In genomic region chr3:194135806-194136518, GRCh38 we compare ENCODE assay signal across 1 cellular context.
TF ChIP-seq lines count a peak whose summit lies in the region.

HES1 (plus strand) TSS chr3:194136148; CDS start chr3:194136381, 233 bp downstream.

TF ChIP-seq in HEK293, 187 proteins besides CTCF, POLR2A, EP300 and RAD21 (continued from another document):
- no peak for TF ChIP-seq ATF2 (tag by site-specific recombination; IDR thresholded peaks at IDR 0.05; ENCODE audit: low read depth)
- peak; percentile 80; the same call in 1 of the 2 replicates for TF ChIP-seq TSHZ1 (tag by site-specific recombination; IDR thresholded peaks at IDR 0.05; ENCODE audit: borderline replicate concordance)
- TF ChIP-seq ZNF280D (tag by site-specific recombination; IDR thresholded peaks at IDR 0.05): no peak
- no peak for TF ChIP-seq ZNF10 (tag by site-specific recombination; IDR thresholded peaks at IDR 0.05)
- no peak for TF ChIP-seq ZNF473 (tag by site-specific recombination; IDR thresholded peaks at IDR 0.05)
- TF ChIP-seq ZNF747 (tag by site-specific recombination; IDR thresholded peaks at IDR 0.05): no peak
- peak; percentile 74; the same call in 1 of the 2 replicates for TF ChIP-seq ZNF2 (tag by site-specific recombination; IDR thresholded peaks at IDR 0.05)
- 0 out of 2 replicates have a peak, but pooled peaks have one; percentile 10 for TF ChIP-seq ZNF558 (tag by site-specific recombination; IDR thresholded peaks at IDR 0.05)
- no peak for TF ChIP-seq ZNF404 (tag by site-specific recombination; IDR thresholded peaks at IDR 0.05)
- TF ChIP-seq FEZF1 (tag by site-specific recombination; IDR thresholded peaks at IDR 0.05): peak; percentile 67; the same call in 1 of the 2 replicates
- no peak for TF ChIP-seq ZNF548 (tag by site-specific recombination; IDR thresholded peaks at IDR 0.05)
- TF ChIP-seq ZNF571 (tag by site-specific recombination; IDR thresholded peaks at IDR 0.05): no peak
- no peak for TF ChIP-seq KLF8 (tag by site-specific recombination; IDR thresholded peaks at IDR 0.05)
- TF ChIP-seq ZNF214 (tag by site-specific recombination; IDR thresholded peaks at IDR 0.05; ENCODE audit: borderline replicate concordance): no peak
- TF ChIP-seq HOXD13 (CRISPR knock-in tag; IDR thresholded peaks at IDR 0.05; ENCODE audit: borderline replicate concordance): 0 out of 2 replicates have a peak, but pooled peaks have one; percentile 13
- no peak for TF ChIP-seq PRDM2 (tag by site-specific recombination; IDR thresholded peaks at IDR 0.05; ENCODE audit: borderline replicate concordance)
- TF ChIP-seq PBX3 (CRISPR knock-in tag; IDR thresholded peaks at IDR 0.05): no peak
- TF ChIP-seq ZNF76 (tag by site-specific recombination; IDR thresholded peaks at IDR 0.05; ENCODE audit: borderline replicate concordance, low read depth): 0 out of 2 replicates have a peak, but pooled peaks have one; percentile 27
- TF ChIP-seq ZNF114 (tag by site-specific recombination; IDR thresholded peaks at IDR 0.05): no peak
- no peak for TF ChIP-seq RBAK (tag by site-specific recombination; IDR thresholded peaks at IDR 0.05)
- 0 out of 2 replicates have a peak, but pooled peaks have one; percentile 6 for TF ChIP-seq ZFHX2 (tag by site-specific recombination; conservative IDR thresholded peaks at IDR 0.05)
- TF ChIP-seq OVOL3 (tag by site-specific recombination; IDR thresholded peaks at IDR 0.05): no peak
- TF ChIP-seq ZNF639 (tag by site-specific recombination; IDR thresholded peaks at IDR 0.05): no peak
- TF ChIP-seq ZNF350 (tag by site-specific recombination; IDR thresholded peaks at IDR 0.05): no peak
TF ChIP-seq in HEK293: peak in this region for 49.
